In genomic region chr3:31934018-31934417, GRCh38 we compare ENCODE assay signal across 19 cellular contexts. TPM values are rescaled to one million over a fixed set of nuclear protein-coding genes. Genes with fewer than 3 reads are reported as not detected.
DNase-seq lines count a peak whose midpoint lies in the region; ATAC-seq, FAIRE-seq and TF ChIP-seq lines count a peak whose summit lies in the region.
"Had no signal": no experiment of that assay in that cellular context is flagged by ENCODE, and none has a peak within 500 bp of the region (broad histone marks: within the 10 kb centered on the region; RNA-seq: fewer than 3 reads in every experiment).

No MANE protein-coding gene starts in this region.

- TF ChIP-seq EP300 in H1 (IDR thresholded peaks at IDR 0.05; ENCODE audit: borderline replicate concordance in 1 of 2, low read depth in 2 of 2, low read length in 2 of 2): no peak

- peaks cover 4% of the 10 kb centered on the region for H3K79me1 ChIP-seq in H9 (ENCODE audit: insufficient read depth, low read depth, low read length, poor library complexity, severe bottlenecking)
- peaks cover 10% of the 10 kb centered on the region; the same call in 1 of the 2 replicates for H3K79me1 ChIP-seq in H1 (ENCODE audit: low read depth, low read length)

- H3K4me3 Mint-ChIP-seq in H9 (peak overlapping the region in 1 of 2 experiments; percentile 61; a peak in 2 of 5 replicates), nephron progenitor cell (no peak overlapping the region)
- H3K4me3 Mint-ChIP-seq: activated naive CD8-positive, alpha-beta T cell treated with anti-CD3 and anti-CD28 coated beads, Interleukin-2, amount 10 ng/mL, durations not matched to agents 7 days and 5 days; activated T-cell treated with anti-CD3 and anti-CD28 coated beads, Interleukin-2, amount 50 U/mL, for 4 hours had no signal

- H3K36me3 ChIP-seq in NT2/D1 (ENCODE audit: insufficient read depth, insufficient read length, low read length): no peaks in the 10 kb centered on the region
- H3K36me3 ChIP-seq in H1 (ENCODE audit: control insufficient read depth in 2 of 4, insufficient read depth in 4 of 4, low read length in 3 of 4): no peaks in the 10 kb centered on the region
- H3K36me3 ChIP-seq: cardiac muscle cell, tibial artery had no signal

- intact Hi-C loops in Right ventricle myocardium inferior (cut with DNase I): no loop called here

- no peak for FAIRE-seq in H1 (lab: Jason Lieb, UNC)

- DNase-seq in H9 (no peak), NT2/D1 (ENCODE audit: low read depth, low spot score) (peak; percentile 57), H1 (ENCODE audit: low read depth in 1 of 2, low spot score in 2 of 2) (no peak), nephron progenitor cell (peak; percentile 19), COLO829 (ENCODE audit: low spot score) (no peak), superior temporal gyrus (ENCODE audit: extremely low spot score) (no peak), Right ventricle myocardium inferior (ENCODE audit: missing footprints) (no peak), MV-4-11 (lab: John Stamatoyannopoulos, UW) (no peak)
- DNase-seq: activated naive CD8-positive, alpha-beta T cell treated with anti-CD3 and anti-CD28 coated beads, Interleukin-2, amount 10 ng/mL, durations not matched to agents 7 days and 5 days; activated T-cell treated with anti-CD3 and anti-CD28 coated beads, Interleukin-2, amount 50 U/mL, for 4 hours; left colon; NCI-H1105; NCI-H345; NK-92 treated with Interleukin-12 subunit alpha and Interleukin-12 subunit beta, amount 100 ng/mL, for 24 hours; SIG-M5; T1000; tibial artery had no signal

- H3K27ac ChIP-seq in H9 (ENCODE audit: insufficient read length, low read depth, low read length): no peak overlapping the region
- H3K27ac ChIP-seq in H1 (ENCODE audit: low read depth, low read length): no peak overlapping the region
- H3K27ac ChIP-seq: cardiac muscle cell, tibial artery had no signal

- H4K20me1 ChIP-seq in H9 (ENCODE audit: control insufficient read depth, insufficient read depth, insufficient read length) (no peaks in the 10 kb centered on the region), H1 (replicated peaks in 1 of 2; ENCODE audit: control insufficient read depth in 1 of 2, insufficient read depth in 2 of 2, low read length in 2 of 2) (no peaks in the 10 kb centered on the region)

- H2BK120ac ChIP-seq in H9 (ENCODE audit: low read depth, low read length, poor library complexity, severe bottlenecking): no peak overlapping the region
- H2BK120ac ChIP-seq in H1 (replicated peaks; ENCODE audit: low read depth, low read length): no peak overlapping the region

- no peak overlapping the region for H4K5ac ChIP-seq in H9 (ENCODE audit: insufficient read length, low read depth, low read length)
- H4K5ac ChIP-seq in H1 (ENCODE audit: insufficient read length, low read depth, low read length): peak overlapping the region; percentile 91

- H3K23me2 ChIP-seq in H9 (ENCODE audit: insufficient read length, low read depth, low read length, poor library complexity, severe bottlenecking): no peaks in the 10 kb centered on the region
- peaks cover 3% of the 10 kb centered on the region; the same call in 1 of the 2 replicates for H3K23me2 ChIP-seq in H1 (ENCODE audit: low read depth, low read length)

- H3K36me3 Mint-ChIP-seq in H9 (ENCODE audit: insufficient read depth in 1 of 3, low read depth in 3 of 3) (peaks cover 0 to 8% (median 2%) of the 10 kb centered on the region in 3 experiments; a peak in 2 of 7 replicates), nephron progenitor cell (ENCODE audit: low read depth) (no peaks in the 10 kb centered on the region)
- H3K36me3 Mint-ChIP-seq: activated naive CD8-positive, alpha-beta T cell treated with anti-CD3 and anti-CD28 coated beads, Interleukin-2, amount 10 ng/mL, durations not matched to agents 7 days and 5 days had no signal

- H2BK20ac ChIP-seq in H9 (ENCODE audit: low read depth, low read length, poor library complexity, severe bottlenecking) (no peak overlapping the region), H1 (ENCODE audit: low read length) (no peak overlapping the region)

- H3K14ac ChIP-seq in H9 (ENCODE audit: insufficient read depth, low read length) (no peak overlapping the region), H1 (ENCODE audit: insufficient read length) (no peak overlapping the region)

- POLR2A ChIA-PET in H1 (lab: Charles Lee; ENCODE audit: partially characterized antibody): interaction anchor here (0.9 to 1.3 kb wide), 3 partner anchors 11 to 222 kb away, joined by 4 to 7 read pairs (median 6); no protein-coding TSS in a partner anchor

- no peak for ATAC-seq in Right ventricle myocardium inferior
- ATAC-seq: activated T-cell treated with anti-CD3 and anti-CD28 coated beads, Interleukin-2, amount 50 U/mL, for 4 hours; HCT116; left colon had no signal

- peaks cover 32 to 35% of the 10 kb centered on the region in 2 experiments for H3K4me1 Mint-ChIP-seq in H9
- peaks cover 35% of the 10 kb centered on the region for H3K4me1 Mint-ChIP-seq in nephron progenitor cell

- H3K23ac ChIP-seq in H9 (ENCODE audit: insufficient read length, low read depth, low read length) (no peak overlapping the region), H1 (ENCODE audit: insufficient read length) (no peak overlapping the region)

- no peaks in the 10 kb centered on the region for H3K27me3 Mint-ChIP-seq in H9 (ENCODE audit: low read depth)
- no peaks in the 10 kb centered on the region for H3K27me3 Mint-ChIP-seq in nephron progenitor cell (ENCODE audit: low read depth, poor library complexity)
- H3K27me3 Mint-ChIP-seq: activated naive CD8-positive, alpha-beta T cell treated with anti-CD3 and anti-CD28 coated beads, Interleukin-2, amount 10 ng/mL, durations not matched to agents 7 days and 5 days had no signal

- WGBS in H9 (ENCODE audit: extremely low coverage, insufficient read length, low lambda C conversion rate): no CpG with 5 or more reads among the region's 1 CpG
- 67% methylated on average over 1 of the region's 1 CpG; no CpG with 5 or more reads in 1 of the 2 experiments for WGBS in H1 (ENCODE audit: extremely low coverage in 1 of 2, insufficient coverage in 1 of 2, insufficient read length in 1 of 2, insufficient replicate concordance in 2 of 2, low coverage in 1 of 2, low lambda C conversion rate in 2 of 2, missing lambda C conversion rate in 1 of 2), 2 experiments

- H4K8ac ChIP-seq in H9 (replicated peaks; ENCODE audit: insufficient read length, low read depth, low read length): no peak overlapping the region
- no peak overlapping the region for H4K8ac ChIP-seq in H1 (ENCODE audit: extremely low read depth, insufficient read depth, low read length)

- CTCF ChIA-PET in H1 (lab: Charles Lee; ENCODE audit: partially characterized antibody): interaction anchor here (0.6 to 1.2 kb wide), 5 partner anchors 25 to 920 kb away, joined by 3 to 4 read pairs (median 3); no protein-coding TSS in a partner anchor

- H3K4me1 ChIP-seq in H9 (ENCODE audit: insufficient read depth, low read length) (peaks cover 7% of the 10 kb centered on the region; the same call in 1 of the 2 replicates), NT2/D1 (ENCODE audit: insufficient read depth, insufficient read length) (peaks cover 11% of the 10 kb centered on the region), H1 (replicated peaks in 1 of 4; ENCODE audit: control insufficient read depth in 3 of 4, insufficient read depth in 4 of 4, low read length in 3 of 4) (peaks cover 2 to 18% (median 5%) of the 10 kb centered on the region in 4 experiments; a peak in 5 of 7 replicates)

- H3K18ac ChIP-seq in H9 (ENCODE audit: insufficient read length, low read depth, low read length) (no peak overlapping the region), H1 (ENCODE audit: extremely low read depth, low read length) (no peak overlapping the region)

- H3K27ac Mint-ChIP-seq in H9 (peak overlapping the region; percentile 80 to 91 (median 91); a peak in 6 of 7 replicates), nephron progenitor cell (peak overlapping the region; percentile 92)
- H3K27ac Mint-ChIP-seq: activated naive CD8-positive, alpha-beta T cell treated with anti-CD3 and anti-CD28 coated beads, Interleukin-2, amount 10 ng/mL, durations not matched to agents 7 days and 5 days had no signal

- TF ChIP-seq RAD21 in H1 (IDR thresholded peaks at IDR 0.05 in 1 of 2, conservative IDR thresholded peaks at IDR 0.05 in 1 of 2; ENCODE audit: low read depth in 2 of 2, low read length in 2 of 2): no peak

- H3K4me3 ChIP-seq in NT2/D1 (ENCODE audit: insufficient read length, low read depth): no peak overlapping the region
- no peak overlapping the region; a peak in 1 of 8 replicates for H3K4me3 ChIP-seq in H1 (ENCODE audit: extremely low read depth in 1 of 4, insufficient read depth in 2 of 4, low read depth in 3 of 4, low read length in 4 of 4)
- H3K4me3 ChIP-seq: cardiac muscle cell, tibial artery had no signal

- H2BK5ac ChIP-seq in H9 (ENCODE audit: insufficient read length, low read length) (no peak overlapping the region), H1 (ENCODE audit: low read depth, low read length) (no peak overlapping the region)

- H2BK12ac ChIP-seq in H9 (ENCODE audit: insufficient read length, low read depth, low read length): no peak overlapping the region
- no peak overlapping the region for H2BK12ac ChIP-seq in H1 (ENCODE audit: low read depth, low read length)

- H3T11ph ChIP-seq in H9 (ENCODE audit: low read length): no peak overlapping the region

- no peak for TF ChIP-seq CTCF in H9 (conservative IDR thresholded peaks at IDR 0.05)
- no peak for TF ChIP-seq CTCF in H1 (IDR thresholded peaks at IDR 0.05; ENCODE audit: control extremely low read depth in 1 of 3, insufficient read depth in 1 of 3, low read depth in 1 of 3, low read length in 3 of 3)
- no peak for TF ChIP-seq CTCF in nephron progenitor cell (IDR thresholded peaks at IDR 0.05)

- H3K27me3 ChIP-seq in H9 (ENCODE audit: insufficient read depth, low read length): no peaks in the 10 kb centered on the region
- H3K27me3 ChIP-seq in NT2/D1 (ENCODE audit: insufficient read depth, insufficient read length): no peaks in the 10 kb centered on the region
- no peaks in the 10 kb centered on the region for H3K27me3 ChIP-seq in H1 (replicated peaks in 1 of 4; ENCODE audit: control insufficient read depth in 3 of 4, extremely low read depth in 1 of 4, insufficient read depth in 3 of 4, low read length in 3 of 4)
- H3K27me3 ChIP-seq: cardiac muscle cell, tibial artery had no signal

- H2BK15ac ChIP-seq in H9 (ENCODE audit: low read depth, low read length): no peak overlapping the region
- H2BK15ac ChIP-seq in H1 (ENCODE audit: low read length): no peak overlapping the region

- H4K91ac ChIP-seq in H9 (ENCODE audit: insufficient read length, low read depth, low read length) (no peak overlapping the region), H1 (replicated peaks; ENCODE audit: insufficient read length, low read length) (no peak overlapping the region)

- H3K79me2 ChIP-seq in H9 (ENCODE audit: insufficient read depth, low read length) (peaks cover 23% of the 10 kb centered on the region; the same call in 1 of the 2 replicates), H1 (ENCODE audit: control insufficient read depth in 1 of 2, insufficient read depth in 2 of 2, low read length in 2 of 2) (peaks cover 12 to 85% of the 10 kb centered on the region in 2 experiments)

- H3K9me3 ChIP-seq in H9 (ENCODE audit: control insufficient read depth, low read depth, low read length) (no peaks in the 10 kb centered on the region), NT2/D1 (ENCODE audit: insufficient read depth, low read length) (no peaks in the 10 kb centered on the region), H1 (ENCODE audit: insufficient read depth in 2 of 2, low read depth in 1 of 2, low read length in 1 of 2) (no peaks in the 10 kb centered on the region)
- H3K9me3 ChIP-seq: tibial artery had no signal

- H3K56ac ChIP-seq in H9 (ENCODE audit: insufficient read length, low read depth, low read length) (no peak overlapping the region), H1 (replicated peaks; ENCODE audit: insufficient read length, low read depth, low read length) (no peak overlapping the region)

- H3K4ac ChIP-seq in H9 (ENCODE audit: low read depth, low read length) (no peak overlapping the region), H1 (replicated peaks; ENCODE audit: insufficient read length, low read depth, low read length) (no peak overlapping the region)

- H3K9me3 Mint-ChIP-seq in H9 (no peaks in the 10 kb centered on the region), nephron progenitor cell (no peaks in the 10 kb centered on the region)
- H3K9me3 Mint-ChIP-seq: activated naive CD8-positive, alpha-beta T cell treated with anti-CD3 and anti-CD28 coated beads, Interleukin-2, amount 10 ng/mL, durations not matched to agents 7 days and 5 days; activated T-cell treated with anti-CD3 and anti-CD28 coated beads, Interleukin-2, amount 50 U/mL, for 4 hours had no signal

- TF ChIP-seq POLR2A in H1 (IDR thresholded peaks at IDR 0.05; ENCODE audit: control extremely low read depth in 1 of 2, low read depth in 2 of 2, low read length in 2 of 2): no peak

- H2AFZ ChIP-seq in H9 (ENCODE audit: low read length) (no peak overlapping the region), H1 (ENCODE audit: low read length) (no peak overlapping the region)

- H3K4me2 ChIP-seq in H9 (ENCODE audit: insufficient read depth, insufficient read length, low read length) (no peak overlapping the region), H1 (ENCODE audit: insufficient read depth in 1 of 2, low read depth in 2 of 2, low read length in 2 of 2) (no peak overlapping the region)

- no peak overlapping the region for H3K9ac ChIP-seq in H9 (ENCODE audit: extremely low read depth, insufficient read length, low read length)
- H3K9ac ChIP-seq in NT2/D1 (ENCODE audit: insufficient read length, low read depth): no peak overlapping the region
- H3K9ac ChIP-seq in H1 (replicated peaks in 1 of 4; ENCODE audit: extremely low read depth in 1 of 4, low read depth in 3 of 4, low read length in 3 of 4): no peak overlapping the region

- H2AK5ac ChIP-seq in H9 (ENCODE audit: insufficient read length, low read length) (no peak overlapping the region), H1 (ENCODE audit: low read depth, low read length) (no peak overlapping the region)

RNA-seq across cellular contexts. Expression of gene OSBPL10, which starts 47.0 kb away (rescaled TPM):
- 42.7 and 46.7 TPM in 2 replicates for total RNA-seq in H9 (2021)
- 86.7 and 88.8 TPM in 2 replicates for total RNA-seq in H1 (2021; fragmentation: NEBNext Ultra II Directional; extraction: Animal tissue kit (Norgen Biotek cat#: 25700))
- 26.2 and 36.7 TPM in 2 replicates for polyA plus RNA-seq in H1 (2011; rRNA removed)
- 37.2 TPM for polyA plus RNA-seq in H1 (2011; cell fraction: cytosol; rRNA removed)
- 64.0 TPM for polyA plus RNA-seq in H1 (2011; cell fraction: nucleus; rRNA removed)
- polyA plus RNA-seq in H1 (2012, experiment 1 of 2): 42.5 to 54.1 TPM (median 48.7 TPM) in 4 replicates
- 8.4 TPM for polyA plus RNA-seq in H1 (2012, experiment 2 of 2)
- 21.4 TPM for polyA plus RNA-seq in H1 (2013, experiment 1 of 2)
- 20.6 TPM for polyA plus RNA-seq in H1 (2013, experiment 2 of 2)
- polyA minus RNA-seq in H1 (2011; rRNA and poly(A)+ RNA removed): 96.3 and 100 TPM in 2 replicates
- polyA minus RNA-seq in H1 (2011; cell fraction: cytosol; rRNA and poly(A)+ RNA removed): 60.3 TPM
- polyA minus RNA-seq in H1 (2011; cell fraction: nucleus; rRNA and poly(A)+ RNA removed): 113 TPM
- total RNA-seq in Right ventricle myocardium inferior: 6.6 TPM

RNA-seq across cellular contexts. Expression of gene ZNF860, which starts 47.5 kb away (rescaled TPM):
- total RNA-seq in H9 (2021) (2.1 and 2.6 TPM in 2 replicates), Right ventricle myocardium inferior (0.27 TPM)
- total RNA-seq in H1 (2021; fragmentation: NEBNext Ultra II Directional; extraction: Animal tissue kit (Norgen Biotek cat#: 25700)): 8.6 and 9.8 TPM in 2 replicates
- polyA plus RNA-seq in H1 (2011; rRNA removed): 1.9 and 3.2 TPM in 2 replicates
- 3.3 TPM for polyA plus RNA-seq in H1 (2011; cell fraction: cytosol; rRNA removed)
- 4.8 TPM for polyA plus RNA-seq in H1 (2011; cell fraction: nucleus; rRNA removed)
- 2.9 to 4.5 TPM (median 3.8 TPM) in 4 replicates for polyA plus RNA-seq in H1 (2012, experiment 1 of 2)
- 0.28 TPM for polyA plus RNA-seq in H1 (2012, experiment 2 of 2)
- 5.4 TPM for polyA plus RNA-seq in H1 (2013, experiment 1 of 2)
- 5.2 TPM for polyA plus RNA-seq in H1 (2013, experiment 2 of 2)
- 12.2 and 15.0 TPM in 2 replicates for polyA minus RNA-seq in H1 (2011; rRNA and poly(A)+ RNA removed)
- polyA minus RNA-seq in H1 (2011; cell fraction: cytosol; rRNA and poly(A)+ RNA removed): 6.0 TPM
- 17.2 TPM for polyA minus RNA-seq in H1 (2011; cell fraction: nucleus; rRNA and poly(A)+ RNA removed)
- total RNA-seq: activated naive CD8-positive, alpha-beta T cell treated with anti-CD3 and anti-CD28 coated beads, Interleukin-2, amount 10 ng/mL, durations not matched to agents 7 days and 5 days; cardiac muscle cell had no signal
- polyA plus RNA-seq: cardiac muscle cell had no signal

Comparison
In these comparisons a context has a peak if more than half of its experiments do, and no peak if none do; other contexts are left out.
1. DNase-seq: peak in NT2/D1 (single experiment) and nephron progenitor cell (single experiment); none in H9 (single experiment), H1 (0 of 2), COLO829 (single experiment), superior temporal gyrus (single experiment), Right ventricle myocardium inferior (single experiment) and MV-4-11 (single experiment).